ENCODE assay signal across 15 cellular contexts in genomic region chr6:28353356-28353755, GRCh38. TPM values are rescaled to one million over a fixed set of nuclear protein-coding genes. Genes with fewer than 3 reads are reported as not detected.
A peak's percentile ranks its signal among the peaks of the same experiment; 100 is the strongest.
DNase-seq lines count a peak whose midpoint lies in the region; ATAC-seq, FAIRE-seq and TF ChIP-seq lines count a peak whose summit lies in the region.
"Had no signal": no experiment of that assay in that cellular context is flagged by ENCODE, and none has a peak within 500 bp of the region (broad histone marks: within the 10 kb centered on the region; RNA-seq: fewer than 3 reads in every experiment).

No MANE protein-coding gene starts in this region.

- H3K36me3 ChIP-seq in SJSA1 (no peaks in the 10 kb centered on the region; the same call in none of the 2 replicates), keratinocyte (ENCODE audit: control insufficient read depth in 2 of 2, extremely low read depth in 1 of 2, insufficient read depth in 2 of 2, low read length in 2 of 2) (no peaks in the 10 kb centered on the region), subcutaneous abdominal adipose tissue (ENCODE audit: control insufficient read depth in 5 of 5, insufficient read depth in 5 of 5, low read length in 5 of 5) (no peaks in the 10 kb centered on the region)

- dilution Hi-C loops in keratinocyte (cut with MboI; ENCODE audit: extremely low pct_ligation_motif_present, low sequenced_read_pairs): no loop called here

- peak overlapping the region; percentile 44 for H3K4me2 ChIP-seq in keratinocyte (ENCODE audit: control insufficient read depth, extremely low read depth, insufficient read depth, low read depth, low read length)

- no peaks in the 10 kb centered on the region for H3K9me3 ChIP-seq in SJSA1 (replicated peaks)
- no peaks in the 10 kb centered on the region for H3K9me3 ChIP-seq in keratinocyte (ENCODE audit: control insufficient read depth, low read depth, low read length)
- no peaks in the 10 kb centered on the region for H3K9me3 ChIP-seq in subcutaneous abdominal adipose tissue (ENCODE audit: control insufficient read depth in 5 of 5, low read length in 5 of 5)

- DNase-seq in HT1080 (ENCODE audit: low read depth): peak; percentile 18
- no peak for DNase-seq in SJSA1 (ENCODE audit: low read depth in 1 of 2, low spot score in 2 of 2)
- DNase-seq in keratinocyte (ENCODE audit: low read depth, low spot score): no peak
- no peak for DNase-seq in MV-4-11 (lab: John Stamatoyannopoulos, UW)
- no peak for DNase-seq in NCI-H524 (lab: John Stamatoyannopoulos, UW)
- DNase-seq: activated naive CD8-positive, alpha-beta T cell treated with anti-CD3 and anti-CD28 coated beads, Interleukin-2, amount 50 U/mL, for 24 hours; activated T-cell treated with anti-CD3 and anti-CD28 coated beads, Interleukin-2, amount 50 U/mL, for 24 hours; CD4-positive, CD25-positive, alpha-beta regulatory T cell; cortex of kidney; immature natural killer cell; stimulated activated naive CD4-positive, alpha-beta T cell treated with Interleukin-2 at 50 U/mL for 16 hours; T-cell had no signal

- no peaks in the 10 kb centered on the region for H3K27me3 ChIP-seq in SJSA1 (replicated peaks)
- H3K27me3 ChIP-seq in keratinocyte (ENCODE audit: control insufficient read depth, extremely low read depth, insufficient read depth, low read length): no peaks in the 10 kb centered on the region
- no peaks in the 10 kb centered on the region for H3K27me3 ChIP-seq in subcutaneous abdominal adipose tissue (ENCODE audit: control insufficient read depth in 5 of 5, insufficient read depth in 4 of 5, low read length in 5 of 5)
- H3K27me3 ChIP-seq: foreskin keratinocyte had no signal

- H3K9me1 ChIP-seq in keratinocyte (ENCODE audit: control insufficient read depth, extremely low read depth, insufficient read depth, low read length): peaks cover 3% of the 10 kb centered on the region

- H3K4me1 ChIP-seq in SJSA1 (replicated peaks): peaks cover 51% of the 10 kb centered on the region
- H3K4me1 ChIP-seq in keratinocyte (ENCODE audit: control insufficient read depth, extremely low read depth, insufficient read depth, low read length): peaks cover 35% of the 10 kb centered on the region
- H3K4me1 ChIP-seq in subcutaneous abdominal adipose tissue (ENCODE audit: control insufficient read depth in 5 of 5, insufficient read depth in 5 of 5, low read length in 5 of 5): peaks cover 2 to 38% (median 34%) of the 10 kb centered on the region in 5 donors
- H3K4me1 ChIP-seq: foreskin keratinocyte had no signal

- H3K79me2 ChIP-seq in keratinocyte (ENCODE audit: control insufficient read depth, insufficient read depth, low read length): peaks cover 36% of the 10 kb centered on the region

- peak overlapping the region; percentile 6; the same call in 1 of the 2 replicates for H3K4me3 ChIP-seq in SJSA1
- H3K4me3 ChIP-seq in keratinocyte (ENCODE audit: control insufficient read depth in 2 of 3, extremely low read depth in 1 of 3, insufficient read depth in 2 of 3, low read depth in 1 of 3, low read length in 3 of 3): peak overlapping the region in 2 of 3 experiments; percentile 30 to 69
- H3K4me3 ChIP-seq in subcutaneous abdominal adipose tissue (ENCODE audit: low read depth in 1 of 5, low read length in 5 of 5): peak overlapping the region in 4 of 5 donors; percentile 12 to 34 (median 24)

- no peak for TF ChIP-seq CTCF in keratinocyte (optimal IDR thresholded peaks at IDR 0.05 in 1 of 3, IDR thresholded peaks at IDR 0.05 in 1 of 3, conservative IDR thresholded peaks at IDR 0.05 in 1 of 3; ENCODE audit: extremely low read depth in 1 of 3, insufficient read depth in 2 of 3, low read length in 3 of 3)

- H3K9ac ChIP-seq in keratinocyte (ENCODE audit: control insufficient read depth, extremely low read depth, insufficient read depth, low read length) (peak overlapping the region; percentile 67), subcutaneous abdominal adipose tissue (ENCODE audit: low read length in 5 of 5) (peak overlapping the region in 3 of 5 donors; percentile 5 to 58 (median 22))

- no peak for ATAC-seq in HG03159 (IDR thresholded peaks at IDR 0.05; ENCODE audit: unreplicated experiment)
- ATAC-seq: activated naive CD8-positive, alpha-beta T cell treated with anti-CD3 and anti-CD28 coated beads, Interleukin-2, amount 50 U/mL, for 24 hours; T-cell had no signal

- peak overlapping the region; percentile 48 for H2AFZ ChIP-seq in keratinocyte (ENCODE audit: control insufficient read depth, low read length)

- H3K27ac ChIP-seq in SJSA1 (peak overlapping the region; percentile 73), keratinocyte (ENCODE audit: control insufficient read depth, insufficient read depth, low read length) (peak overlapping the region; percentile 67), subcutaneous abdominal adipose tissue (ENCODE audit: low read depth, low read length) (peak overlapping the region; percentile 47)
- H3K27ac ChIP-seq: foreskin keratinocyte had no signal

- FAIRE-seq in keratinocyte (lab: Jason Lieb, UNC): no peak

- H4K20me1 ChIP-seq in keratinocyte (ENCODE audit: control insufficient read depth, extremely low read depth, insufficient read depth, low read length): no peaks in the 10 kb centered on the region

RNA-seq across cellular contexts. Expression of gene ZKSCAN3, which starts 3.6 kb away (rescaled TPM):
- 2.9 and 3.4 TPM in 2 replicates for total RNA-seq in HT1080 (2014; rRNA removed; shearing (Covaris generic))
- polyA plus RNA-seq in HT1080 (2015; cell fraction: cytosol; rRNA removed): 2.3 and 3.5 TPM in 2 replicates
- polyA plus RNA-seq in HT1080 (2015; cell fraction: nucleus; rRNA removed): 5.1 and 6.6 TPM in 2 replicates
- total RNA-seq in SJSA1 (2014; rRNA removed; shearing (Covaris generic)): 5.9 and 6.9 TPM in 2 replicates
- 2.2 to 3.1 TPM (median 2.9 TPM) in 3 replicates for polyA plus RNA-seq in keratinocyte
- 0.52 TPM for polyA plus RNA-seq in keratinocyte (2011; ENCODE audit: low read depth)
- polyA plus RNA-seq in keratinocyte (2011; cell fraction: cytosol; rRNA removed): 1.3 and 2.1 TPM in 2 replicates
- polyA plus RNA-seq in keratinocyte (2011; cell fraction: nucleus; rRNA removed): 4.3 and 5.1 TPM in 2 replicates
- 0.99 and 1.6 TPM in 2 replicates for polyA plus RNA-seq in keratinocyte (2012; ENCODE audit: low replicate concordance)
- 0.56 to 2.8 TPM (median 1.9 TPM) in 3 replicates for polyA minus RNA-seq in keratinocyte
- 2.7 TPM for polyA minus RNA-seq in keratinocyte (2011; cell fraction: cytosol; rRNA and poly(A)+ RNA removed)
- polyA minus RNA-seq in keratinocyte (2011; cell fraction: nucleus; rRNA and poly(A)+ RNA removed): 2.2 and 4.0 TPM in 2 replicates

RNA-seq across cellular contexts. Expression of gene ZSCAN31, which starts 17.4 kb away (rescaled TPM):
- total RNA-seq in HT1080 (2014; rRNA removed; shearing (Covaris generic)): 4.3 and 7.3 TPM in 2 replicates
- 3.4 and 4.0 TPM in 2 replicates for polyA plus RNA-seq in HT1080 (2015; cell fraction: cytosol; rRNA removed)
- polyA plus RNA-seq in HT1080 (2015; cell fraction: nucleus; rRNA removed): 5.5 and 7.0 TPM in 2 replicates
- total RNA-seq in SJSA1 (2014; rRNA removed; shearing (Covaris generic)): 17.9 and 67.4 TPM in 2 replicates
- polyA plus RNA-seq in keratinocyte: 14.4 to 21.7 TPM (median 15.8 TPM) in 3 replicates
- polyA plus RNA-seq in keratinocyte (2011; ENCODE audit: low read depth): 44.7 TPM
- 15.3 and 24.3 TPM in 2 replicates for polyA plus RNA-seq in keratinocyte (2011; cell fraction: cytosol; rRNA removed)
- polyA plus RNA-seq in keratinocyte (2011; cell fraction: nucleus; rRNA removed): 45.9 and 54.9 TPM in 2 replicates
- polyA plus RNA-seq in keratinocyte (2012; ENCODE audit: low replicate concordance): 12.4 and 13.1 TPM in 2 replicates
- polyA minus RNA-seq in keratinocyte: 9.9 to 29.3 TPM (median 28.8 TPM) in 3 replicates
- polyA minus RNA-seq in keratinocyte (2011; cell fraction: cytosol; rRNA and poly(A)+ RNA removed): 11.3 TPM
- 13.7 and 24.4 TPM in 2 replicates for polyA minus RNA-seq in keratinocyte (2011; cell fraction: nucleus; rRNA and poly(A)+ RNA removed)

RNA-seq across cellular contexts. Expression of gene ZSCAN12, which starts 46.2 kb away (rescaled TPM):
- total RNA-seq in HT1080 (2014; rRNA removed; shearing (Covaris generic)): 3.1 and 3.8 TPM in 2 replicates
- 1.8 and 2.7 TPM in 2 replicates for polyA plus RNA-seq in HT1080 (2015; cell fraction: cytosol; rRNA removed)
- polyA plus RNA-seq in HT1080 (2015; cell fraction: nucleus; rRNA removed): 4.2 and 4.3 TPM in 2 replicates
- 4.8 and 6.6 TPM in 2 replicates for total RNA-seq in SJSA1 (2014; rRNA removed; shearing (Covaris generic))
- 2.5 to 4.0 TPM (median 2.7 TPM) in 3 replicates for polyA plus RNA-seq in keratinocyte
- polyA plus RNA-seq in keratinocyte (2011; ENCODE audit: low read depth): 1.4 TPM
- polyA plus RNA-seq in keratinocyte (2011; cell fraction: cytosol; rRNA removed): 0.99 and 2.0 TPM in 2 replicates
- 3.5 and 4.0 TPM in 2 replicates for polyA plus RNA-seq in keratinocyte (2011; cell fraction: nucleus; rRNA removed)
- 1.6 and 1.7 TPM in 2 replicates for polyA plus RNA-seq in keratinocyte (2012; ENCODE audit: low replicate concordance)
- polyA minus RNA-seq in keratinocyte: 1.8 to 3.8 TPM (median 2.1 TPM) in 3 replicates
- 2.5 TPM for polyA minus RNA-seq in keratinocyte (2011; cell fraction: cytosol; rRNA and poly(A)+ RNA removed)
- polyA minus RNA-seq in keratinocyte (2011; cell fraction: nucleus; rRNA and poly(A)+ RNA removed): 2.3 and 4.6 TPM in 2 replicates
